Comparison of ENCODE assay signal across 10 cellular contexts in genomic region chr12:121661353-121662105, GRCh38. TPM values are rescaled to one million over a fixed set of nuclear protein-coding genes. Genes with fewer than 3 reads are reported as not detected.
A peak's percentile ranks its signal among the peaks of the same experiment; 100 is the strongest.
DNase-seq lines count a peak whose midpoint lies in the region; ATAC-seq and TF ChIP-seq lines count a peak whose summit lies in the region.
"Not testable (repeated sequence)": the region's sequence is repeated elsewhere in the genome, so short reads cannot be mapped to it uniquely, and the experiment has no call there.
"Had no signal": no experiment of that assay in that cellular context is flagged by ENCODE, and none has a peak within 500 bp of the region (broad histone marks: within the 10 kb centered on the region; RNA-seq: fewer than 3 reads in every experiment).

No MANE protein-coding gene starts in this region.

- not testable (repeated sequence) for TF ChIP-seq CTCF in endothelial cell (IDR thresholded peaks at IDR 0.05; ENCODE audit: unreplicated experiment)

- peaks cover 46 to 95% (median 73%) of the 10 kb centered on the region in 4 donors for H3K4me1 Mint-ChIP-seq in CD4-positive, alpha-beta memory T cell
- H3K4me1 Mint-ChIP-seq in activated CD4-positive, alpha-beta memory T cell treated with anti-CD3 and anti-CD28 coated beads for 36 hours (ENCODE audit: low read depth), result peaks cover 70% of the 10 kb centered on the region
- peaks cover 74% of the 10 kb centered on the region for H3K4me1 Mint-ChIP-seq in activated T-helper 1 cell treated with anti-CD3 and anti-CD28 coated beads, Interleukin-12 subunit alpha, Interleukin-12 subunit beta, Interleukin-2, Interleukin-4 antibody, amounts not matched to agents 30 ng/mL and 10 ng/mL and 1 ng/mL, durations not matched to agents 14 hours and 24 hours and 36 hours (ENCODE audit: low read depth)
- H3K4me1 Mint-ChIP-seq in activated naive CD8-positive, alpha-beta T cell treated with anti-CD3 and anti-CD28 coated beads, Interleukin-2, amount 10 ng/mL, durations not matched to agents 7 days and 5 days, result peaks cover 69% of the 10 kb centered on the region
- peaks cover 46% of the 10 kb centered on the region for H3K4me1 Mint-ChIP-seq in endothelial cell (ENCODE audit: unreplicated experiment)
- H3K4me1 Mint-ChIP-seq in natural killer cell treated with Interleukin-12 subunit alpha and Interleukin-12 subunit beta and Interleukin-15 and Interleukin-18, amount 100 ng/mL, for 72 hours (ENCODE audit: low read depth in 2 of 2), result peaks cover 54 to 56% of the 10 kb centered on the region in 2 donors
- peaks cover 92% of the 10 kb centered on the region for H3K4me1 Mint-ChIP-seq in stimulated activated naive CD8-positive, alpha-beta T cell treated with anti-CD3 and anti-CD28 coated beads, Interleukin-15, amount 100 ng/mL, for 72 hours

- H3K27me3 ChIP-seq in CD4-positive, alpha-beta memory T cell (ENCODE audit: insufficient read depth, low read length), result not testable (repeated sequence)

- peaks cover 92% of the 10 kb centered on the region for H3K4me1 ChIP-seq in CD4-positive, alpha-beta memory T cell (ENCODE audit: insufficient read depth, low read length)

- H3K27ac Mint-ChIP-seq in CD4-positive, alpha-beta memory T cell, result peak overlapping the region; percentile 61 to 99 (median 93)
- peak overlapping the region; percentile 72 for H3K27ac Mint-ChIP-seq in activated CD4-positive, alpha-beta memory T cell treated with anti-CD3 and anti-CD28 coated beads for 36 hours
- peak overlapping the region; percentile 52 for H3K27ac Mint-ChIP-seq in activated T-helper 1 cell treated with anti-CD3 and anti-CD28 coated beads, Interleukin-12 subunit alpha, Interleukin-12 subunit beta, Interleukin-2, Interleukin-4 antibody, amounts not matched to agents 30 ng/mL and 10 ng/mL and 1 ng/mL, durations not matched to agents 14 hours and 24 hours and 36 hours
- H3K27ac Mint-ChIP-seq in activated naive CD8-positive, alpha-beta T cell treated with anti-CD3 and anti-CD28 coated beads, Interleukin-2, amount 10 ng/mL, durations not matched to agents 7 days and 5 days, result peak overlapping the region; percentile 5
- H3K27ac Mint-ChIP-seq in endothelial cell (ENCODE audit: unreplicated experiment), result peak overlapping the region; percentile 30
- H3K27ac Mint-ChIP-seq in natural killer cell treated with Interleukin-12 subunit alpha and Interleukin-12 subunit beta and Interleukin-15 and Interleukin-18, amount 100 ng/mL, for 72 hours, result peak overlapping the region; percentile 61 to 80
- peak overlapping the region; percentile 20 to 46 for H3K27ac Mint-ChIP-seq in stimulated activated naive CD8-positive, alpha-beta T cell treated with anti-CD3 and anti-CD28 coated beads, Interleukin-15, amount 100 ng/mL, for 72 hours

- POLR2A ChIA-PET in CD4-positive, alpha-beta memory T cell (lab: Charles Lee; ENCODE audit: partially characterized antibody), result interaction anchor here (0.6 to 7.7 kb wide), 6 partner anchors 8 to 112 kb away, joined by 3 to 122 read pairs (median 34); partner anchors contain the start of genes KDM2B, MORN3 and ORAI1
- POLR2A ChIA-PET in activated CD4-positive, alpha-beta memory T cell treated with anti-CD3 and anti-CD28 coated beads for 36 hours (lab: Charles Lee), result interaction anchor here (0.6 to 4.3 kb wide), 3 partner anchors 10 to 84 kb away, joined by 3 to 27 read pairs (median 3); partner anchors contain the start of gene ORAI1
- POLR2A ChIA-PET in activated naive CD8-positive, alpha-beta T cell treated with anti-CD3 and anti-CD28 coated beads, Interleukin-2, amount 10 ng/mL, durations not matched to agents 7 days and 5 days (lab: Charles Lee), result interaction anchor here (0.8 to 1.8 kb wide), 4 partner anchors 10 to 82 kb away, joined by 3 to 9 read pairs (median 5); partner anchors contain the start of gene ORAI1

- H3K36me3 Mint-ChIP-seq in CD4-positive, alpha-beta memory T cell; activated CD4-positive, alpha-beta memory T cell treated with anti-CD3 and anti-CD28 coated beads for 36 hours; activated T-helper 1 cell treated with anti-CD3 and anti-CD28 coated beads, Interleukin-12 subunit alpha, Interleukin-12 subunit beta, Interleukin-2, Interleukin-4 antibody, amounts not matched to agents 30 ng/mL and 10 ng/mL and 1 ng/mL, durations not matched to agents 14 hours and 24 hours and 36 hours (ENCODE audit: low read depth); endothelial cell (ENCODE audit: low read depth, unreplicated experiment); natural killer cell treated with Interleukin-12 subunit alpha and Interleukin-12 subunit beta and Interleukin-15 and Interleukin-18, amount 100 ng/mL, for 72 hours: not testable (repeated sequence)
- H3K36me3 Mint-ChIP-seq in activated naive CD8-positive, alpha-beta T cell treated with anti-CD3 and anti-CD28 coated beads, Interleukin-2, amount 10 ng/mL, durations not matched to agents 7 days and 5 days, result peaks cover 11% of the 10 kb centered on the region

- not testable (repeated sequence) for H3K27ac ChIP-seq in CD4-positive, alpha-beta memory T cell (ENCODE audit: low read depth, low read length)
- peak overlapping the region; percentile 41 for H3K27ac ChIP-seq in KOPT-K1 (ENCODE audit: low read depth, low read length, poor library complexity, severe bottlenecking)

- intact Hi-C loops in CD4-positive, alpha-beta memory T cell (cut with micrococcal nuclease); activated CD4-positive, alpha-beta memory T cell treated with anti-CD3 and anti-CD28 coated beads for 36 hours (cut with micrococcal nuclease); activated T-helper 1 cell treated with anti-CD3 and anti-CD28 coated beads, Interleukin-12 subunit alpha, Interleukin-12 subunit beta, Interleukin-2, Interleukin-4 antibody, amounts not matched to agents 30 ng/mL and 10 ng/mL and 1 ng/mL, durations not matched to agents 14 hours and 24 hours and 36 hours (cut with micrococcal nuclease): not testable (repeated sequence)

- H3K27me3 Mint-ChIP-seq in CD4-positive, alpha-beta memory T cell; activated CD4-positive, alpha-beta memory T cell treated with anti-CD3 and anti-CD28 coated beads for 36 hours; activated T-helper 1 cell treated with anti-CD3 and anti-CD28 coated beads, Interleukin-12 subunit alpha, Interleukin-12 subunit beta, Interleukin-2, Interleukin-4 antibody, amounts not matched to agents 30 ng/mL and 10 ng/mL and 1 ng/mL, durations not matched to agents 14 hours and 24 hours and 36 hours (ENCODE audit: insufficient read depth); activated naive CD8-positive, alpha-beta T cell treated with anti-CD3 and anti-CD28 coated beads, Interleukin-2, amount 10 ng/mL, durations not matched to agents 7 days and 5 days; natural killer cell treated with Interleukin-12 subunit alpha and Interleukin-12 subunit beta and Interleukin-15 and Interleukin-18, amount 100 ng/mL, for 72 hours; stimulated activated naive CD8-positive, alpha-beta T cell treated with anti-CD3 and anti-CD28 coated beads, Interleukin-15, amount 100 ng/mL, for 72 hours: not testable (repeated sequence)
- peaks cover 10% of the 10 kb centered on the region for H3K27me3 Mint-ChIP-seq in endothelial cell (ENCODE audit: unreplicated experiment)

- H3K9me3 ChIP-seq in CD4-positive, alpha-beta memory T cell (ENCODE audit: control insufficient read depth in 1 of 2, low read length in 2 of 2); KOPT-K1 (ENCODE audit: insufficient read depth, low read length, poor library complexity, severe bottlenecking): not testable (repeated sequence)

- DNase-seq in CD4-positive, alpha-beta memory T cell; activated CD4-positive, alpha-beta memory T cell treated with anti-CD3 and anti-CD28 coated beads for 36 hours; activated T-helper 1 cell treated with anti-CD3 and anti-CD28 coated beads, Interleukin-12 subunit alpha, Interleukin-12 subunit beta, Interleukin-2, Interleukin-4 antibody, amounts not matched to agents 30 ng/mL and 10 ng/mL and 1 ng/mL, durations not matched to agents 14 hours and 24 hours and 36 hours (ENCODE audit: low spot score); activated naive CD8-positive, alpha-beta T cell treated with anti-CD3 and anti-CD28 coated beads, Interleukin-2, amount 10 ng/mL, durations not matched to agents 7 days and 5 days; endothelial cell (ENCODE audit: low spot score); natural killer cell treated with Interleukin-12 subunit alpha and Interleukin-12 subunit beta and Interleukin-15 and Interleukin-18, amount 100 ng/mL, for 72 hours (ENCODE audit: low spot score); stimulated activated naive CD8-positive, alpha-beta T cell treated with anti-CD3 and anti-CD28 coated beads, Interleukin-15, amount 100 ng/mL, for 72 hours: not testable (repeated sequence)

- not testable (repeated sequence) for H3K36me3 ChIP-seq in CD4-positive, alpha-beta memory T cell (ENCODE audit: insufficient read depth, low read length); KOPT-K1 (ENCODE audit: insufficient read depth, low read length)

- peak overlapping the region in 6 of 8 donors; percentile 16 to 43 (median 32) for H3K4me3 Mint-ChIP-seq in CD4-positive, alpha-beta memory T cell
- H3K4me3 Mint-ChIP-seq in activated CD4-positive, alpha-beta memory T cell treated with anti-CD3 and anti-CD28 coated beads for 36 hours; activated T-helper 1 cell treated with anti-CD3 and anti-CD28 coated beads, Interleukin-12 subunit alpha, Interleukin-12 subunit beta, Interleukin-2, Interleukin-4 antibody, amounts not matched to agents 30 ng/mL and 10 ng/mL and 1 ng/mL, durations not matched to agents 14 hours and 24 hours and 36 hours; activated naive CD8-positive, alpha-beta T cell treated with anti-CD3 and anti-CD28 coated beads, Interleukin-2, amount 10 ng/mL, durations not matched to agents 7 days and 5 days; endothelial cell (ENCODE audit: unreplicated experiment); natural killer cell treated with Interleukin-12 subunit alpha and Interleukin-12 subunit beta and Interleukin-15 and Interleukin-18, amount 100 ng/mL, for 72 hours; stimulated activated naive CD8-positive, alpha-beta T cell treated with anti-CD3 and anti-CD28 coated beads, Interleukin-15, amount 100 ng/mL, for 72 hours: not testable (repeated sequence)

- H3K4me3 ChIP-seq in CD4-positive, alpha-beta memory T cell (ENCODE audit: low read length in 2 of 2), result not testable (repeated sequence)

- H3K9me3 Mint-ChIP-seq in CD4-positive, alpha-beta memory T cell; activated CD4-positive, alpha-beta memory T cell treated with anti-CD3 and anti-CD28 coated beads for 36 hours; activated T-helper 1 cell treated with anti-CD3 and anti-CD28 coated beads, Interleukin-12 subunit alpha, Interleukin-12 subunit beta, Interleukin-2, Interleukin-4 antibody, amounts not matched to agents 30 ng/mL and 10 ng/mL and 1 ng/mL, durations not matched to agents 14 hours and 24 hours and 36 hours; activated naive CD8-positive, alpha-beta T cell treated with anti-CD3 and anti-CD28 coated beads, Interleukin-2, amount 10 ng/mL, durations not matched to agents 7 days and 5 days; endothelial cell (ENCODE audit: unreplicated experiment); natural killer cell treated with Interleukin-12 subunit alpha and Interleukin-12 subunit beta and Interleukin-15 and Interleukin-18, amount 100 ng/mL, for 72 hours; stimulated activated naive CD8-positive, alpha-beta T cell treated with anti-CD3 and anti-CD28 coated beads, Interleukin-15, amount 100 ng/mL, for 72 hours: not testable (repeated sequence)

- CTCF ChIA-PET in CD4-positive, alpha-beta memory T cell (lab: Charles Lee; ENCODE audit: partially characterized antibody), result interaction anchor here (1.0 to 7.3 kb wide), 6 partner anchors 8 to 162 kb away, joined by 3 to 74 read pairs (median 12); partner anchors contain the start of genes MORN3 and ORAI1
- CTCF ChIA-PET in activated CD4-positive, alpha-beta memory T cell treated with anti-CD3 and anti-CD28 coated beads for 36 hours (lab: Charles Lee), result interaction anchor here (0.6 to 8.8 kb wide), 3 partner anchors 9 to 34 kb away, joined by 3 to 57 read pairs (median 3); partner anchors contain the start of gene MORN3

- not testable (repeated sequence) for ATAC-seq in activated naive CD8-positive, alpha-beta T cell treated with anti-CD3 and anti-CD28 coated beads, Interleukin-2, amount 10 ng/mL, durations not matched to agents 7 days and 5 days (ENCODE audit: low read depth); natural killer cell treated with Interleukin-12 subunit alpha and Interleukin-12 subunit beta and Interleukin-15 and Interleukin-18, amount 100 ng/mL, for 72 hours; stimulated activated naive CD8-positive, alpha-beta T cell treated with anti-CD3 and anti-CD28 coated beads, Interleukin-15, amount 100 ng/mL, for 72 hours

RNA-seq across cellular contexts. Expression of gene MORN3, which starts 7.9 kb away (rescaled TPM):
- total RNA-seq in CD4-positive, alpha-beta memory T cell, result 10 to 100 TPM; 14.1 to 17.3 TPM
- polyA plus RNA-seq in CD4-positive, alpha-beta memory T cell, result 1 to 10 TPM; 6.3 to 6.7 TPM
- 1 to 10 TPM; 2.7 to 3.7 TPM for total RNA-seq in activated CD4-positive, alpha-beta memory T cell treated with anti-CD3 and anti-CD28 coated beads for 36 hours
- total RNA-seq in activated T-helper 1 cell treated with anti-CD3 and anti-CD28 coated beads, Interleukin-12 subunit alpha, Interleukin-12 subunit beta, Interleukin-2, Interleukin-4 antibody, amounts not matched to agents 30 ng/mL and 10 ng/mL and 1 ng/mL, durations not matched to agents 14 hours and 24 hours and 36 hours, result 0.41 and 0.61 TPM in 2 replicates
- total RNA-seq in activated naive CD8-positive, alpha-beta T cell treated with anti-CD3 and anti-CD28 coated beads, Interleukin-2, amount 10 ng/mL, durations not matched to agents 7 days and 5 days, result 1 to 10 TPM; 5.2 to 6.2 TPM
- total RNA-seq in endothelial cell (ENCODE audit: unreplicated experiment), result 1.2 TPM
- under 1 TPM; 0.17 to 0.43 TPM for total RNA-seq in natural killer cell treated with Interleukin-12 subunit alpha and Interleukin-12 subunit beta and Interleukin-15 and Interleukin-18, amount 100 ng/mL, for 72 hours
- total RNA-seq: LHCN-M2, Peyer's patch had no signal

RNA-seq across cellular contexts. Expression of gene ORAI1, which starts 35.2 kb away (rescaled TPM):
- total RNA-seq in CD4-positive, alpha-beta memory T cell, result 10 to 100 TPM; 48.8 to 51.7 TPM
- 100 to 1,000 TPM; 186 to 235 TPM for polyA plus RNA-seq in CD4-positive, alpha-beta memory T cell
- total RNA-seq in activated CD4-positive, alpha-beta memory T cell treated with anti-CD3 and anti-CD28 coated beads for 36 hours, result 10 to 100 TPM; 41.6 to 43.2 TPM
- 61.5 and 67.0 TPM in 2 replicates for total RNA-seq in activated T-helper 1 cell treated with anti-CD3 and anti-CD28 coated beads, Interleukin-12 subunit alpha, Interleukin-12 subunit beta, Interleukin-2, Interleukin-4 antibody, amounts not matched to agents 30 ng/mL and 10 ng/mL and 1 ng/mL, durations not matched to agents 14 hours and 24 hours and 36 hours
- 10 to 100 TPM; 54.2 to 60.1 TPM for total RNA-seq in activated naive CD8-positive, alpha-beta T cell treated with anti-CD3 and anti-CD28 coated beads, Interleukin-2, amount 10 ng/mL, durations not matched to agents 7 days and 5 days
- 35.3 TPM for total RNA-seq in endothelial cell (ENCODE audit: unreplicated experiment)
- 10 to 100 TPM; 40.5 to 43.9 TPM for total RNA-seq in natural killer cell treated with Interleukin-12 subunit alpha and Interleukin-12 subunit beta and Interleukin-15 and Interleukin-18, amount 100 ng/mL, for 72 hours

RNA-seq across cellular contexts. Expression of gene TMEM120B, which starts 51.0 kb away (rescaled TPM):
- total RNA-seq in CD4-positive, alpha-beta memory T cell, result 10 to 100 TPM; 11.3 to 12.8 TPM
- 1 to 10 TPM; 3.3 to 3.5 TPM for polyA plus RNA-seq in CD4-positive, alpha-beta memory T cell
- 1 to 10 TPM; 8.8 to 9.5 TPM for total RNA-seq in activated CD4-positive, alpha-beta memory T cell treated with anti-CD3 and anti-CD28 coated beads for 36 hours
- total RNA-seq in activated T-helper 1 cell treated with anti-CD3 and anti-CD28 coated beads, Interleukin-12 subunit alpha, Interleukin-12 subunit beta, Interleukin-2, Interleukin-4 antibody, amounts not matched to agents 30 ng/mL and 10 ng/mL and 1 ng/mL, durations not matched to agents 14 hours and 24 hours and 36 hours, result 17.5 and 18.3 TPM in 2 replicates
- 1 to 10 TPM; 9.8 to 9.9 TPM for total RNA-seq in activated naive CD8-positive, alpha-beta T cell treated with anti-CD3 and anti-CD28 coated beads, Interleukin-2, amount 10 ng/mL, durations not matched to agents 7 days and 5 days
- total RNA-seq in endothelial cell (ENCODE audit: unreplicated experiment), result 10.3 TPM
- total RNA-seq in natural killer cell treated with Interleukin-12 subunit alpha and Interleukin-12 subunit beta and Interleukin-15 and Interleukin-18, amount 100 ng/mL, for 72 hours, result 10 to 100 TPM in 1 of 2 donors, 1 to 10 TPM in 1; 9.7 to 25.9 TPM

Comparison
In these comparisons a context has a peak if more than half of its experiments do, and no peak if none do; other contexts are left out.
1. H3K27ac Mint-ChIP-seq: peak in every context shown above with its lines; median percentile 93 in CD4-positive, alpha-beta memory T cell; 72 in activated CD4-positive, alpha-beta memory T cell treated with anti-CD3 and anti-CD28 coated beads for 36 hours; 70 in natural killer cell treated with Interleukin-12 subunit alpha and Interleukin-12 subunit beta and Interleukin-15 and Interleukin-18, amount 100 ng/mL, for 72 hours; 52 in activated T-helper 1 cell treated with anti-CD3 and anti-CD28 coated beads, Interleukin-12 subunit alpha, Interleukin-12 subunit beta, Interleukin-2, Interleukin-4 antibody, amounts not matched to agents 30 ng/mL and 10 ng/mL and 1 ng/mL, durations not matched to agents 14 hours and 24 hours and 36 hours; 33 in stimulated activated naive CD8-positive, alpha-beta T cell treated with anti-CD3 and anti-CD28 coated beads, Interleukin-15, amount 100 ng/mL, for 72 hours; 30 in endothelial cell; 5 in activated naive CD8-positive, alpha-beta T cell treated with anti-CD3 and anti-CD28 coated beads, Interleukin-2, amount 10 ng/mL, durations not matched to agents 7 days and 5 days.